In the genomic region with DNA sequence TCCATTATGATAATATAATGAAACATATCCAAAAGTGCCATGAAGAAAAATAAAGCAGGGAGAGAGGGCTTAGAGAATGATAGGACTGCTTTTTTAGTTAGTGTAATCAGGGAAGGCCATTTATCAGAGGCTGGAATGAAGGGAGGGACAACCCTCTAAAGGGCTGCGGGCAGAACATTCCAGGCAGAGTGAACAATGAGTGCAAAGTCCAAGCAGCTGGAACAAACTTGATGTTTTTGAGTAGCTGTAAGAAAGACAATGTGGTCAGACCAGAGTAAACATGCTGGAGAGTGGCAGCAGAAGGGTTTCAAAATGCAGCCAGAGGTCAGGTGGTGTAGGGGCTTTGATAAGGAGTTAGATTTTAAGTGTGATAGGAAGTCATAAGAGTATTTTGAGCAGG, we compare ENCODE assay signal across 1 cellular context.
TF ChIP-seq lines count a peak whose summit lies in the region.

No MANE protein-coding gene starts in this region.

TF ChIP-seq in HepG2, 621 proteins besides CTCF, POLR2A, EP300 and RAD21 (continued from another document and continues in another):
- TF ChIP-seq MIER3 (CRISPR knock-in tag; IDR thresholded peaks at IDR 0.05; ENCODE audit: borderline replicate concordance) (0 out of 2 replicates have a peak, but pooled peaks have one; percentile 57), ZNF614 (CRISPR knock-in tag; IDR thresholded peaks at IDR 0.05; ENCODE audit: borderline replicate concordance) (peak; percentile 57; the same call in 1 of the 2 replicates), HDAC2 (CRISPR knock-in tag; IDR thresholded peaks at IDR 0.05) (peak; percentile 45; the same call in 1 of the 2 replicates), ZNF644 (CRISPR knock-in tag; IDR thresholded peaks at IDR 0.05; ENCODE audit: low read depth) (peak; percentile 84; the same call in 1 of the 2 replicates), RCOR2 (CRISPR knock-in tag; IDR thresholded peaks at IDR 0.05) (0 out of 2 replicates have a peak, but pooled peaks have one; percentile 32), ZNF703 (CRISPR knock-in tag; IDR thresholded peaks at IDR 0.05; ENCODE audit: borderline replicate concordance) (no peak), FOSL2 (CRISPR knock-in tag; IDR thresholded peaks at IDR 0.05) (peak; percentile 68), CHD2 (IDR thresholded peaks at IDR 0.05; ENCODE audit: low read depth, low read length) (no peak), FOXA1 (IDR thresholded peaks at IDR 0.05) (peak; percentile 54), FOXA1 (CRISPR knock-in tag; IDR thresholded peaks at IDR 0.05) (peak; percentile 88), ZMYM4 (CRISPR knock-in tag; IDR thresholded peaks at IDR 0.05) (peak; percentile 35; the same call in 1 of the 2 replicates), BCL6 (CRISPR knock-in tag; IDR thresholded peaks at IDR 0.05) (peak; percentile 55), HNF4A (CRISPR knock-in tag; IDR thresholded peaks at IDR 0.05) (peak; percentile 95), ZNF652 (CRISPR knock-in tag; IDR thresholded peaks at IDR 0.05; ENCODE audit: borderline replicate concordance, low read depth) (0 out of 2 replicates have a peak, but pooled peaks have one; percentile 16), FOXJ3 (CRISPR knock-in tag; IDR thresholded peaks at IDR 0.05; ENCODE audit: borderline replicate concordance) (0 out of 2 replicates have a peak, but pooled peaks have one; percentile 55), KDM6A (CRISPR knock-in tag; IDR thresholded peaks at IDR 0.05; ENCODE audit: low read depth) (peak; percentile 66), ZNF282 (IDR thresholded peaks at IDR 0.05; ENCODE audit: partially characterized antibody) (no peak), KDM1A (CRISPR knock-in tag; IDR thresholded peaks at IDR 0.05) (0 out of 2 replicates have a peak, but pooled peaks have one; percentile 25), CBX5 (CRISPR knock-in tag; IDR thresholded peaks at IDR 0.05; ENCODE audit: borderline replicate concordance) (peak; percentile 34; the same call in 1 of the 2 replicates), ZNF451 (CRISPR knock-in tag; IDR thresholded peaks at IDR 0.05) (no peak), SOX6 (IDR thresholded peaks at IDR 0.05) (peak; percentile 97; the same call in 1 of the 2 replicates), SOX6 (CRISPR knock-in tag; IDR thresholded peaks at IDR 0.05) (peak; percentile 99), SSRP1 (CRISPR knock-in tag; IDR thresholded peaks at IDR 0.05) (0 out of 2 replicates have a peak, but pooled peaks have one; percentile 32), DNMT1 (CRISPR knock-in tag; IDR thresholded peaks at IDR 0.05) (no peak), KAT8 (CRISPR knock-in tag; IDR thresholded peaks at IDR 0.05) (peak; percentile 41; the same call in 1 of the 2 replicates), ZEB1 (IDR thresholded peaks at IDR 0.05; ENCODE audit: insufficient replicate concordance, low read depth) (no peak), PPARG (CRISPR knock-in tag; conservative IDR thresholded peaks at IDR 0.05) (0 out of 2 replicates have a peak, but pooled peaks have one; percentile 11), CEBPB (IDR thresholded peaks at IDR 0.05; ENCODE audit: borderline replicate concordance, low read depth, low read length) (no peak), POGZ (CRISPR knock-in tag; IDR thresholded peaks at IDR 0.05) (peak; percentile 58; the same call in 1 of the 2 replicates), FOXO1 (CRISPR knock-in tag; IDR thresholded peaks at IDR 0.05) (peak; percentile 73), MED1 (CRISPR knock-in tag; IDR thresholded peaks at IDR 0.05) (peak; percentile 33; the same call in 1 of the 2 replicates), NFKBIZ (CRISPR knock-in tag; IDR thresholded peaks at IDR 0.05) (peak; percentile 57; the same call in 1 of the 2 replicates), SALL1 (CRISPR knock-in tag; IDR thresholded peaks at IDR 0.05) (peak; percentile 75), HOXA5 (CRISPR knock-in tag; IDR thresholded peaks at IDR 0.05) (peak; percentile 71; the same call in 1 of the 2 replicates), GATAD1 (CRISPR knock-in tag; IDR thresholded peaks at IDR 0.05) (0 out of 2 replicates have a peak, but pooled peaks have one; percentile 56), SAP130 (CRISPR knock-in tag; IDR thresholded peaks at IDR 0.05; ENCODE audit: low read depth) (peak; percentile 55; the same call in 1 of the 2 replicates), RNF2 (conservative IDR thresholded peaks at IDR 0.05; ENCODE audit: low read depth) (no peak), KDM2A (CRISPR knock-in tag; IDR thresholded peaks at IDR 0.05; ENCODE audit: borderline replicate concordance, low read depth) (no peak), IRF2 (CRISPR knock-in tag; IDR thresholded peaks at IDR 0.05) (peak; percentile 78), RARG (CRISPR knock-in tag; IDR thresholded peaks at IDR 0.05; ENCODE audit: low read depth) (no peak), NR2F1 (CRISPR knock-in tag; IDR thresholded peaks at IDR 0.05) (peak in 1 of 2 experiments; percentile 47; a peak in 1 of 4 replicates)
- TF ChIP-seq, protein P1, sequence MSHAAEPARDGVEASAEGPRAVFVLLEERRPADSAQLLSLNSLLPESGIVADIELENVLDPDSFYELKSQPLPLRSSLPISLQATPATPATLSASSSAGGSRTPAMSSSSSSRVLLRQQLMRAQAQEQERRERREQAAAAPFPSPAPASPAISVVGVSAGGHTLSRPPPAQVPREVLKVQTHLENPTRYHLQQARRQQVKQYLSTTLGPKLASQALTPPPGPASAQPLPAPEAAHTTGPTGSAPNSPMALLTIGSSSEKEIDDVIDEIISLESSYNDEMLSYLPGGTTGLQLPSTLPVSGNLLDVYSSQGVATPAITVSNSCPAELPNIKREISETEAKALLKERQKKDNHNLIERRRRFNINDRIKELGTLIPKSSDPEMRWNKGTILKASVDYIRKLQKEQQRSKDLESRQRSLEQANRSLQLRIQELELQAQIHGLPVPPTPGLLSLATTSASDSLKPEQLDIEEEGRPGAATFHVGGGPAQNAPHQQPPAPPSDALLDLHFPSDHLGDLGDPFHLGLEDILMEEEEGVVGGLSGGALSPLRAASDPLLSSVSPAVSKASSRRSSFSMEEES (CRISPR knock-in tag; IDR thresholded peaks at IDR 0.05), result peak; percentile 76
- TF ChIP-seq, protein P2, sequence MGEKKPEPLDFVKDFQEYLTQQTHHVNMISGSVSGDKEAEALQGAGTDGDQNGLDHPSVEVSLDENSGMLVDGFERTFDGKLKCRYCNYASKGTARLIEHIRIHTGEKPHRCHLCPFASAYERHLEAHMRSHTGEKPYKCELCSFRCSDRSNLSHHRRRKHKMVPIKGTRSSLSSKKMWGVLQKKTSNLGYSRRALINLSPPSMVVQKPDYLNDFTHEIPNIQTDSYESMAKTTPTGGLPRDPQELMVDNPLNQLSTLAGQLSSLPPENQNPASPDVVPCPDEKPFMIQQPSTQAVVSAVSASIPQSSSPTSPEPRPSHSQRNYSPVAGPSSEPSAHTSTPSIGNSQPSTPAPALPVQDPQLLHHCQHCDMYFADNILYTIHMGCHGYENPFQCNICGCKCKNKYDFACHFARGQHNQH (CRISPR knock-in tag; IDR thresholded peaks at IDR 0.05), result peak; percentile 72; the same call in 1 of the 2 replicates
- TF ChIP-seq, protein P3, sequence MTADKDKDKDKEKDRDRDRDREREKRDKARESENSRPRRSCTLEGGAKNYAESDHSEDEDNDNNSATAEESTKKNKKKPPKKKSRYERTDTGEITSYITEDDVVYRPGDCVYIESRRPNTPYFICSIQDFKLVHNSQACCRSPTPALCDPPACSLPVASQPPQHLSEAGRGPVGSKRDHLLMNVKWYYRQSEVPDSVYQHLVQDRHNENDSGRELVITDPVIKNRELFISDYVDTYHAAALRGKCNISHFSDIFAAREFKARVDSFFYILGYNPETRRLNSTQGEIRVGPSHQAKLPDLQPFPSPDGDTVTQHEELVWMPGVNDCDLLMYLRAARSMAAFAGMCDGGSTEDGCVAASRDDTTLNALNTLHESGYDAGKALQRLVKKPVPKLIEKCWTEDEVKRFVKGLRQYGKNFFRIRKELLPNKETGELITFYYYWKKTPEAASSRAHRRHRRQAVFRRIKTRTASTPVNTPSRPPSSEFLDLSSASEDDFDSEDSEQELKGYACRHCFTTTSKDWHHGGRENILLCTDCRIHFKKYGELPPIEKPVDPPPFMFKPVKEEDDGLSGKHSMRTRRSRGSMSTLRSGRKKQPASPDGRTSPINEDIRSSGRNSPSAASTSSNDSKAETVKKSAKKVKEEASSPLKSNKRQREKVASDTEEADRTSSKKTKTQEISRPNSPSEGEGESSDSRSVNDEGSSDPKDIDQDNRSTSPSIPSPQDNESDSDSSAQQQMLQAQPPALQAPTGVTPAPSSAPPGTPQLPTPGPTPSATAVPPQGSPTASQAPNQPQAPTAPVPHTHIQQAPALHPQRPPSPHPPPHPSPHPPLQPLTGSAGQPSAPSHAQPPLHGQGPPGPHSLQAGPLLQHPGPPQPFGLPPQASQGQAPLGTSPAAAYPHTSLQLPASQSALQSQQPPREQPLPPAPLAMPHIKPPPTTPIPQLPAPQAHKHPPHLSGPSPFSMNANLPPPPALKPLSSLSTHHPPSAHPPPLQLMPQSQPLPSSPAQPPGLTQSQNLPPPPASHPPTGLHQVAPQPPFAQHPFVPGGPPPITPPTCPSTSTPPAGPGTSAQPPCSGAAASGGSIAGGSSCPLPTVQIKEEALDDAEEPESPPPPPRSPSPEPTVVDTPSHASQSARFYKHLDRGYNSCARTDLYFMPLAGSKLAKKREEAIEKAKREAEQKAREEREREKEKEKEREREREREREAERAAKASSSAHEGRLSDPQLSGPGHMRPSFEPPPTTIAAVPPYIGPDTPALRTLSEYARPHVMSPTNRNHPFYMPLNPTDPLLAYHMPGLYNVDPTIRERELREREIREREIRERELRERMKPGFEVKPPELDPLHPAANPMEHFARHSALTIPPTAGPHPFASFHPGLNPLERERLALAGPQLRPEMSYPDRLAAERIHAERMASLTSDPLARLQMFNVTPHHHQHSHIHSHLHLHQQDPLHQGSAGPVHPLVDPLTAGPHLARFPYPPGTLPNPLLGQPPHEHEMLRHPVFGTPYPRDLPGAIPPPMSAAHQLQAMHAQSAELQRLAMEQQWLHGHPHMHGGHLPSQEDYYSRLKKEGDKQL (CRISPR knock-in tag; IDR thresholded peaks at IDR 0.05; ENCODE audit: low read depth), result no peak
- TF ChIP-seq, protein P4, sequence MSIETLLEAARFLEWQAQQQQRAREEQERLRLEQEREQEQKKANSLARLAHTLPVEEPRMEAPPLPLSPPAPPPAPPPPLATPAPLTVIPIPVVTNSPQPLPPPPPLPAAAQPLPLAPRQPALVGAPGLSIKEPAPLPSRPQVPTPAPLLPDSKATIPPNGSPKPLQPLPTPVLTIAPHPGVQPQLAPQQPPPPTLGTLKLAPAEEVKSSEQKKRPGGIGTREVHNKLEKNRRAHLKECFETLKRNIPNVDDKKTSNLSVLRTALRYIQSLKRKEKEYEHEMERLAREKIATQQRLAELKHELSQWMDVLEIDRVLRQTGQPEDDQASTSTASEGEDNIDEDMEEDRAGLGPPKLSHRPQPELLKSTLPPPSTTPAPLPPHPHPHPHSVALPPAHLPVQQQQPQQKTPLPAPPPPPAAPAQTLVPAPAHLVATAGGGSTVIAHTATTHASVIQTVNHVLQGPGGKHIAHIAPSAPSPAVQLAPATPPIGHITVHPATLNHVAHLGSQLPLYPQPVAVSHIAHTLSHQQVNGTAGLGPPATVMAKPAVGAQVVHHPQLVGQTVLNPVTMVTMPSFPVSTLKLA (IDR thresholded peaks at IDR 0.05), result 0 out of 2 replicates have a peak, but pooled peaks have one; percentile 15
- TF ChIP-seq, protein P5, sequence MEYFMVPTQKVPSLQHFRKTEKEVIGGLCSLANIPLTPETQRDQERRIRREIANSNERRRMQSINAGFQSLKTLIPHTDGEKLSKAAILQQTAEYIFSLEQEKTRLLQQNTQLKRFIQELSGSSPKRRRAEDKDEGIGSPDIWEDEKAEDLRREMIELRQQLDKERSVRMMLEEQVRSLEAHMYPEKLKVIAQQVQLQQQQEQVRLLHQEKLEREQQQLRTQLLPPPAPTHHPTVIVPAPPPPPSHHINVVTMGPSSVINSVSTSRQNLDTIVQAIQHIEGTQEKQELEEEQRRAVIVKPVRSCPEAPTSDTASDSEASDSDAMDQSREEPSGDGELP (IDR thresholded peaks at IDR 0.05; ENCODE audit: borderline replicate concordance, low read depth), result peak; percentile 97
- TF ChIP-seq, protein P6, sequence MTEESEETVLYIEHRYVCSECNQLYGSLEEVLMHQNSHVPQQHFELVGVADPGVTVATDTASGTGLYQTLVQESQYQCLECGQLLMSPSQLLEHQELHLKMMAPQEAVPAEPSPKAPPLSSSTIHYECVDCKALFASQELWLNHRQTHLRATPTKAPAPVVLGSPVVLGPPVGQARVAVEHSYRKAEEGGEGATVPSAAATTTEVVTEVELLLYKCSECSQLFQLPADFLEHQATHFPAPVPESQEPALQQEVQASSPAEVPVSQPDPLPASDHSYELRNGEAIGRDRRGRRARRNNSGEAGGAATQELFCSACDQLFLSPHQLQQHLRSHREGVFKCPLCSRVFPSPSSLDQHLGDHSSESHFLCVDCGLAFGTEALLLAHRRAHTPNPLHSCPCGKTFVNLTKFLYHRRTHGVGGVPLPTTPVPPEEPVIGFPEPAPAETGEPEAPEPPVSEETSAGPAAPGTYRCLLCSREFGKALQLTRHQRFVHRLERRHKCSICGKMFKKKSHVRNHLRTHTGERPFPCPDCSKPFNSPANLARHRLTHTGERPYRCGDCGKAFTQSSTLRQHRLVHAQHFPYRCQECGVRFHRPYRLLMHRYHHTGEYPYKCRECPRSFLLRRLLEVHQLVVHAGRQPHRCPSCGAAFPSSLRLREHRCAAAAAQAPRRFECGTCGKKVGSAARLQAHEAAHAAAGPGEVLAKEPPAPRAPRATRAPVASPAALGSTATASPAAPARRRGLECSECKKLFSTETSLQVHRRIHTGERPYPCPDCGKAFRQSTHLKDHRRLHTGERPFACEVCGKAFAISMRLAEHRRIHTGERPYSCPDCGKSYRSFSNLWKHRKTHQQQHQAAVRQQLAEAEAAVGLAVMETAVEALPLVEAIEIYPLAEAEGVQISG (CRISPR knock-in tag; IDR thresholded peaks at IDR 0.05), result no peak
- TF ChIP-seq, protein P7, sequence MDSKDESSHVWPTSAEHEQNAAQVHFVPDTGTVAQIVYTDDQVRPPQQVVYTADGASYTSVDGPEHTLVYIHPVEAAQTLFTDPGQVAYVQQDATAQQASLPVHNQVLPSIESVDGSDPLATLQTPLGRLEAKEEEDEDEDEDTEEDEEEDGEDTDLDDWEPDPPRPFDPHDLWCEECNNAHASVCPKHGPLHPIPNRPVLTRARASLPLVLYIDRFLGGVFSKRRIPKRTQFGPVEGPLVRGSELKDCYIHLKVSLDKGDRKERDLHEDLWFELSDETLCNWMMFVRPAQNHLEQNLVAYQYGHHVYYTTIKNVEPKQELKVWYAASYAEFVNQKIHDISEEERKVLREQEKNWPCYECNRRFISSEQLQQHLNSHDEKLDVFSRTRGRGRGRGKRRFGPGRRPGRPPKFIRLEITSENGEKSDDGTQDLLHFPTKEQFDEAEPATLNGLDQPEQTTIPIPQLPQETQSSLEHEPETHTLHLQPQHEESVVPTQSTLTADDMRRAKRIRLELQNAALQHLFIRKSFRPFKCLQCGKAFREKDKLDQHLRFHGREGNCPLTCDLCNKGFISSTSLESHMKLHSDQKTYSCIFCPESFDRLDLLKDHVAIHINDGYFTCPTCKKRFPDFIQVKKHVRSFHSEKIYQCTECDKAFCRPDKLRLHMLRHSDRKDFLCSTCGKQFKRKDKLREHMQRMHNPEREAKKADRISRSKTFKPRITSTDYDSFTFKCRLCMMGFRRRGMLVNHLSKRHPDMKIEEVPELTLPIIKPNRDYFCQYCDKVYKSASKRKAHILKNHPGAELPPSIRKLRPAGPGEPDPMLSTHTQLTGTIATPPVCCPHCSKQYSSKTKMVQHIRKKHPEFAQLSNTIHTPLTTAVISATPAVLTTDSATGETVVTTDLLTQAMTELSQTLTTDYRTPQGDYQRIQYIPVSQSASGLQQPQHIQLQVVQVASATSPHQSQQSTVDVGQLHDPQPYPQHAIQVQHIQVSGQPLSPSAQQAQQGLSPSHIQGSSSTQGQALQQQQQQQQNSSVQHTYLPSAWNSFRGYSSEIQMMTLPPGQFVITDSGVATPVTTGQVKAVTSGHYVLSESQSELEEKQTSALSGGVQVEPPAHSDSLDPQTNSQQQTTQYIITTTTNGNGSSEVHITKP (CRISPR knock-in tag; IDR thresholded peaks at IDR 0.05; ENCODE audit: low read depth), result peak; percentile 59; the same call in 1 of the 2 replicates
